In genomic region chrX:13372203-13372980, GRCh38 we compare ENCODE assay signal across 20 cellular contexts. TPM values are rescaled to one million over a fixed set of nuclear protein-coding genes. Genes with fewer than 3 reads are reported as not detected.
DNase-seq lines count a peak whose midpoint lies in the region; ATAC-seq and TF ChIP-seq lines count a peak whose summit lies in the region.
"Had no signal": no experiment of that assay in that cellular context is flagged by ENCODE, and none has a peak within 500 bp of the region (broad histone marks: within the 10 kb centered on the region; RNA-seq: fewer than 3 reads in every experiment).

No MANE protein-coding gene starts in this region.

- peak; percentile 34 for DNase-seq in EH (ENCODE audit: low read depth)
- DNase-seq in IMR-90, result no peak
- DNase-seq in epithelial cell of prostate (ENCODE audit: low read depth, low spot score), result no peak
- DNase-seq in lung microvascular endothelial cell (ENCODE audit: low read depth in 2 of 2), result peak; percentile 15 to 22
- no peak for DNase-seq in D341Med (ENCODE audit: low spot score)
- no peak for DNase-seq in substantia nigra (lab: John Stamatoyannopoulos, UW)
- DNase-seq in Peyer's patch, result no peak
- DNase-seq in HT-29 (ENCODE audit: low spot score), result no peak
- DNase-seq: CD8-positive, alpha-beta memory T cell; DMS79 treated with DMSO at 0.1 percent for 48 hours; MV-4-11; NCI-H1694 treated with DMSO at 0.1 percent for 48 hours; NCI-H2227 treated with DMSO at 0.1 percent for 48 hours; NCI-H510A treated with DMSO at 0.1 percent for 48 hours; NCI-H82; RPMI8226; SIG-M5 had no signal

- H3K4me1 ChIP-seq in IMR-90 (ENCODE audit: control insufficient read depth, insufficient read depth, low read length), result peaks cover 8% of the 10 kb centered on the region
- H3K4me1 ChIP-seq in Peyer's patch, result no peaks in the 10 kb centered on the region

- WGBS in IMR-90 (ENCODE audit: extremely low coverage in 2 of 2, insufficient read length in 1 of 2), 2 experiments, result no CpG with 5 or more reads among the region's 2 CpGs

- H3K9ac ChIP-seq in IMR-90 (ENCODE audit: low read depth, low read length), result no peak overlapping the region
- H3K9ac ChIP-seq: BLaER1 treated with 17β-estradiol and CSF1 and Interleukin-3, amounts not matched to agents 10 nM and 100 nM; KMS-11 had no signal

- no peaks in the 10 kb centered on the region for H3K27me3 ChIP-seq in IMR-90 (ENCODE audit: control insufficient read depth, insufficient read depth, low read length)
- no peaks in the 10 kb centered on the region for H3K27me3 ChIP-seq in Peyer's patch

- no peak overlapping the region for H2BK5ac ChIP-seq in IMR-90 (ENCODE audit: low read depth, low read length, poor library complexity, severe bottlenecking)

- no peak overlapping the region for H2AK9ac ChIP-seq in IMR-90 (replicated peaks; ENCODE audit: low read depth, low read length, poor library complexity)

- in situ Hi-C loops in IMR-90 (cut with MboI; ENCODE audit: low sequenced_read_pairs), result loop anchor here (10.0 kb wide), 1 partner anchor 388 kb away; no protein-coding TSS in a partner anchor

- no TSS peak for BruUV-seq in IMR-90 (replicated peaks; lab: Mats Ljungman, UMichigan)

- no peak for TF ChIP-seq POLR2A in IMR-90 (IDR thresholded peaks at IDR 0.05; ENCODE audit: low read depth, low read length)
- no peak for TF ChIP-seq POLR2A in Peyer's patch (IDR thresholded peaks at IDR 0.05)

- peak overlapping the region; percentile 20; the same call in 1 of the 2 replicates for H2BK20ac ChIP-seq in IMR-90 (ENCODE audit: low read depth, low read length)

- H3K79me1 ChIP-seq in IMR-90 (ENCODE audit: low read depth in 1 of 2, low read length in 2 of 2), result no peaks in the 10 kb centered on the region

- H3K4me2 ChIP-seq in IMR-90 (ENCODE audit: low read depth, low read length), result no peak overlapping the region
- H3K4me2 ChIP-seq: KMS-11 had no signal

- H4K8ac ChIP-seq in IMR-90 (ENCODE audit: low read depth in 2 of 2, low read length in 2 of 2), result no peak overlapping the region

- no peak overlapping the region for H3K56ac ChIP-seq in IMR-90 (ENCODE audit: extremely low read depth, insufficient read depth, low read length)

- dilution Hi-C loops in IMR-90 (cut with HindIII; ENCODE audit: low sequenced_read_pairs, unreplicated experiment), result no loop called here

- H3K14ac ChIP-seq in IMR-90 (replicated peaks; ENCODE audit: low read depth, low read length), result no peak overlapping the region

- H3K9me1 ChIP-seq in IMR-90 (ENCODE audit: insufficient read depth, low read length), result no peaks in the 10 kb centered on the region

- H4K91ac ChIP-seq in IMR-90 (ENCODE audit: insufficient read depth, low read depth, low read length), result peak overlapping the region; percentile 39; the same call in 1 of the 2 replicates

- no peak overlapping the region for H2BK120ac ChIP-seq in IMR-90 (ENCODE audit: low read depth, low read length)

- no peak overlapping the region; the same call in 1 of the 2 replicates for H3K27ac ChIP-seq in IMR-90 (ENCODE audit: insufficient read depth, low read length)
- peak overlapping the region; percentile 36 for H3K27ac ChIP-seq in epithelial cell of prostate
- H3K27ac ChIP-seq in substantia nigra (ENCODE audit: low read depth, low read length, poor library complexity, severe bottlenecking), result no peak overlapping the region
- H3K27ac ChIP-seq in Peyer's patch, result no peak overlapping the region
- H3K27ac ChIP-seq: KMS-11 had no signal

- no peak for ATAC-seq in IMR-90 (ENCODE audit: low read depth)

- no peak overlapping the region for H3K23ac ChIP-seq in IMR-90 (ENCODE audit: low read depth, low read length)

- H2AFZ ChIP-seq in IMR-90 (replicated peaks; ENCODE audit: low read length, poor library complexity), result no peak overlapping the region

- no peak overlapping the region for H2AK5ac ChIP-seq in IMR-90 (ENCODE audit: low read depth, low read length)

- no peaks in the 10 kb centered on the region for H3K9me3 ChIP-seq in IMR-90 (ENCODE audit: control insufficient read depth, insufficient read depth, low read length)
- no peaks in the 10 kb centered on the region for H3K9me3 ChIP-seq in Peyer's patch
- H3K9me3 ChIP-seq: BLaER1 treated with 17β-estradiol and CSF1 and Interleukin-3, amounts not matched to agents 10 nM and 100 nM had no signal

- H2BK15ac ChIP-seq in IMR-90 (ENCODE audit: low read depth, low read length), result no peak overlapping the region

- POLR2A ChIA-PET in IMR-90 (lab: Charles Lee; ENCODE audit: unreplicated experiment), result no interaction called here

- peak overlapping the region; percentile 52; the same call in 1 of the 2 replicates for H3K18ac ChIP-seq in IMR-90 (ENCODE audit: low read depth, low read length)

- TF ChIP-seq CTCF in IMR-90 (conservative IDR thresholded peaks at IDR 0.05; ENCODE audit: low read depth, low read length), result no peak
- TF ChIP-seq CTCF in Peyer's patch (IDR thresholded peaks at IDR 0.05), result no peak

- H3K4me3 ChIP-seq in IMR-90 (ENCODE audit: insufficient read depth, low read depth, low read length), result no peak overlapping the region
- H3K4me3 ChIP-seq in Peyer's patch, result no peak overlapping the region
- H3K4me3 ChIP-seq: BLaER1 treated with 17β-estradiol and CSF1 and Interleukin-3, amounts not matched to agents 10 nM and 100 nM had no signal

- peak overlapping the region; percentile 9; the same call in 1 of the 2 replicates for H3K4ac ChIP-seq in IMR-90 (ENCODE audit: low read depth, low read length)

- intact Hi-C loops in IMR-90 (cut with micrococcal nuclease), result loop anchor here (10.0 kb wide), 2 partner anchors 158 to 248 kb away; no protein-coding TSS in a partner anchor

- no peak overlapping the region for H4K5ac ChIP-seq in IMR-90 (ENCODE audit: low read depth, low read length)

- H3K36me3 ChIP-seq in IMR-90 (ENCODE audit: control insufficient read depth, insufficient read depth, low read length), result no peaks in the 10 kb centered on the region
- no peaks in the 10 kb centered on the region for H3K36me3 ChIP-seq in Peyer's patch
- H3K36me3 ChIP-seq: BLaER1 treated with 17β-estradiol and CSF1 and Interleukin-3, amounts not matched to agents 10 nM and 100 nM had no signal

- no peaks in the 10 kb centered on the region for H4K20me1 ChIP-seq in IMR-90 (ENCODE audit: insufficient read depth, low read length)
- H4K20me1 ChIP-seq: BLaER1 treated with 17β-estradiol and CSF1 and Interleukin-3, amounts not matched to agents 10 nM and 100 nM had no signal

- TF ChIP-seq RAD21 in IMR-90 (IDR thresholded peaks at IDR 0.05; ENCODE audit: low read length), result no peak

- CTCF ChIA-PET in IMR-90 (lab: Yijun Ruan, JAX), result interaction anchor here (1.6 kb wide), 1 partner anchor 25 kb away, joined by 4 read pairs; no protein-coding TSS in a partner anchor

TF ChIP-seq in IMR-90, 13 proteins besides CTCF, POLR2A, EP300 and RAD21:
- TF ChIP-seq, protein P1, sequence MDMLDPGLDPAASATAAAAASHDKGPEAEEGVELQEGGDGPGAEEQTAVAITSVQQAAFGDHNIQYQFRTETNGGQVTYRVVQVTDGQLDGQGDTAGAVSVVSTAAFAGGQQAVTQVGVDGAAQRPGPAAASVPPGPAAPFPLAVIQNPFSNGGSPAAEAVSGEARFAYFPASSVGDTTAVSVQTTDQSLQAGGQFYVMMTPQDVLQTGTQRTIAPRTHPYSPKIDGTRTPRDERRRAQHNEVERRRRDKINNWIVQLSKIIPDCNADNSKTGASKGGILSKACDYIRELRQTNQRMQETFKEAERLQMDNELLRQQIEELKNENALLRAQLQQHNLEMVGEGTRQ (IDR thresholded peaks at IDR 0.05; ENCODE audit: low read depth, low read length), result no peak
- no peak for TF ChIP-seq SMC3 (IDR thresholded peaks at IDR 0.05; ENCODE audit: low read depth, low read length)
- TF ChIP-seq MXI1 (IDR thresholded peaks at IDR 0.05; ENCODE audit: borderline replicate concordance, low read depth, low read length), result no peak
- TF ChIP-seq MAFK (IDR thresholded peaks at IDR 0.05; ENCODE audit: low read depth, low read length), result no peak
- no peak for TF ChIP-seq ELK1 (IDR thresholded peaks at IDR 0.05; ENCODE audit: borderline replicate concordance, low read depth, low read length)
- no peak for TF ChIP-seq FOS (IDR thresholded peaks at IDR 0.05; ENCODE audit: low read depth, low read length)
- TF ChIP-seq CHD1 (IDR thresholded peaks at IDR 0.05; ENCODE audit: low read depth, low read length), result no peak
- no peak for TF ChIP-seq NFE2L2 (IDR thresholded peaks at IDR 0.05; ENCODE audit: low read depth, low read length)
- TF ChIP-seq BHLHE40 (IDR thresholded peaks at IDR 0.05; ENCODE audit: low read depth, low read length), result no peak
TF ChIP-seq in IMR-90: peak in this region for 0.

RNA-seq across cellular contexts. Expression of gene ATXN3L, which starts 52.5 kb away (rescaled TPM):
- total RNA-seq in IMR-90 (2012; rRNA removed) (not detected in 2 replicates), lung microvascular endothelial cell (not detected in 2 replicates), Peyer's patch (not detected)
- polyA plus RNA-seq in IMR-90 (2012; rRNA removed), result not detected in 2 replicates
- not detected in 2 replicates for polyA plus RNA-seq in IMR-90 (2012; cell fraction: cytosol; rRNA removed)
- polyA plus RNA-seq in IMR-90 (2012; cell fraction: nucleus; rRNA removed; ENCODE audit: low replicate concordance), result not detected in 2 replicates
- total RNA-seq in HT-29 (2014; rRNA removed; shearing (Covaris generic)), result not detected in 2 replicates
- total RNA-seq: A673; CD8-positive, alpha-beta memory T cell had no signal
- polyA plus RNA-seq: CD8-positive, alpha-beta memory T cell had no signal

Comparison
In these comparisons a context has a peak if more than half of its experiments do, and no peak if none do; other contexts are left out.
1. DNase-seq: peak in EH (single experiment) and lung microvascular endothelial cell (2 of 2); none in IMR-90 (single experiment), epithelial cell of prostate (single experiment), D341Med (single experiment), substantia nigra (0 of 49), Peyer's patch (0 of 3) and HT-29 (single experiment).